9 cellular contexts compared by ENCODE assay signal in genomic region chr13:30409911-30410704, GRCh38. TPM values are rescaled to one million over a fixed set of nuclear protein-coding genes. Genes with fewer than 3 reads are reported as not detected.
DNase-seq lines count a peak whose midpoint lies in the region; ATAC-seq and TF ChIP-seq lines count a peak whose summit lies in the region.
"Had no signal": no experiment of that assay in that cellular context is flagged by ENCODE, and none has a peak within 500 bp of the region (broad histone marks: within the 10 kb centered on the region; RNA-seq: fewer than 3 reads in every experiment).

No MANE protein-coding gene starts in this region.

- no peak overlapping the region for H3K4me3 Mint-ChIP-seq in activated naive CD8-positive, alpha-beta T cell treated with anti-CD3 and anti-CD28 coated beads for 36 hours

- no peaks in the 10 kb centered on the region for H3K9me3 Mint-ChIP-seq in activated naive CD8-positive, alpha-beta T cell treated with anti-CD3 and anti-CD28 coated beads for 36 hours

- H3K36me3 Mint-ChIP-seq in activated naive CD8-positive, alpha-beta T cell treated with anti-CD3 and anti-CD28 coated beads for 36 hours, result no peaks in the 10 kb centered on the region

- no peaks in the 10 kb centered on the region for H3K27me3 Mint-ChIP-seq in activated naive CD8-positive, alpha-beta T cell treated with anti-CD3 and anti-CD28 coated beads for 36 hours

- no peak for TF ChIP-seq CTCF in fibroblast of mammary gland (conservative IDR thresholded peaks at IDR 0.05; ENCODE audit: control insufficient read depth, insufficient read depth, low read depth, low read length)
- TF ChIP-seq CTCF in omental fat pad (IDR thresholded peaks at IDR 0.05), result no peak

- no peak overlapping the region for H3K27ac Mint-ChIP-seq in activated naive CD8-positive, alpha-beta T cell treated with anti-CD3 and anti-CD28 coated beads for 36 hours

- peak; percentile 79 for DNase-seq in AG20443 (ENCODE audit: low spot score)
- DNase-seq in RPMI7951 (ENCODE audit: low read depth), result peak; percentile 70
- DNase-seq in fibroblast of mammary gland (ENCODE audit: low read depth), result peak; percentile 93
- no peak for DNase-seq in omental fat pad (ENCODE audit: low spot score)
- DNase-seq in Kasumi-1 (lab: John Stamatoyannopoulos, UW), result no peak
- no peak for DNase-seq in SKM-1 treated with dmso at 0.1 percent for 144 hours (lab: John Stamatoyannopoulos, UW; ENCODE audit: unreplicated experiment)
- DNase-seq in activated naive CD8-positive, alpha-beta T cell treated with anti-CD3 and anti-CD28 coated beads for 36 hours, result no peak
- DNase-seq: effector CD8-positive, alpha-beta T cell had no signal

- H3K4me1 Mint-ChIP-seq in activated naive CD8-positive, alpha-beta T cell treated with anti-CD3 and anti-CD28 coated beads for 36 hours, result peaks cover 17% of the 10 kb centered on the region

- ATAC-seq in omental fat pad (ENCODE audit: low FRiP score) (peak; percentile 66), GM18519 (IDR thresholded peaks at IDR 0.05; ENCODE audit: low FRiP score, unreplicated experiment) (no peak)

- H3K4me3 ChIP-seq in fibroblast of mammary gland (ENCODE audit: control insufficient read depth, low read depth, low read length), result no peak overlapping the region

RNA-seq across cellular contexts. Expression of gene UBE2L5, which starts 12.2 kb away (rescaled TPM):
- total RNA-seq in RPMI7951 (2014; rRNA removed; shearing (Covaris generic)), result not detected in 2 replicates
- total RNA-seq in omental fat pad, result 1 to 10 TPM in 1 of 4 donors, not detected in 3; 1.6 TPM
- not detected for total RNA-seq in activated naive CD8-positive, alpha-beta T cell treated with anti-CD3 and anti-CD28 coated beads for 36 hours

RNA-seq across cellular contexts. Expression of gene HMGB1, which starts 55.6 kb away (rescaled TPM):
- total RNA-seq in RPMI7951 (2014; rRNA removed; shearing (Covaris generic)), result 608 and 737 TPM in 2 replicates
- total RNA-seq in omental fat pad, result 100 to 1,000 TPM; 209 to 262 (median 236) TPM
- total RNA-seq in activated naive CD8-positive, alpha-beta T cell treated with anti-CD3 and anti-CD28 coated beads for 36 hours, result 100 to 1,000 TPM; 804 to 850 TPM

Comparison
In these comparisons a context has a peak if more than half of its experiments do, and no peak if none do; other contexts are left out.
1. DNase-seq: peak in AG20443 (single experiment), RPMI7951 (single experiment) and fibroblast of mammary gland (single experiment); none in omental fat pad (single experiment), Kasumi-1 (0 of 2), SKM-1 treated with dmso at 0.1 percent for 144 hours (single experiment) and activated naive CD8-positive, alpha-beta T cell treated with anti-CD3 and anti-CD28 coated beads for 36 hours (single experiment).